ENCODE assay signal across 18 cellular contexts in genomic region chr13:97391201-97391600, GRCh38.
"Had no signal": no experiment of that assay in that cellular context is flagged by ENCODE, and none has a peak within 500 bp of the region (broad histone marks: within the 10 kb centered on the region; RNA-seq: fewer than 3 reads in every experiment).

No MANE protein-coding gene starts in this region.

- H3K27ac ChIP-seq: gastroesophageal sphincter, pancreas had no signal

- H3K4me3 ChIP-seq: gastroesophageal sphincter, mucosa of descending colon, pancreas, tibial nerve had no signal

- H3K9me3 Mint-ChIP-seq: activated naive CD4-positive, alpha-beta T cell treated with anti-CD3 and anti-CD28 coated beads for 36 hours; activated T-helper 2 cell treated with anti-CD3 and anti-CD28 coated beads, Interferon-gamma antibody, Interleukin-2, Interleukin-4, amounts not matched to agents 10 μg/mL and 5 μg/mL and 100 μg/mL, durations not matched to agents 14 hours and 24 hours and 36 hours; brain; central memory CD8-positive, alpha-beta T cell; naive thymus-derived CD4-positive, alpha-beta T cell; stimulated activated naive B cell treated with anti-CD40 and anti-IgM and Interleukin-4, amounts not matched to agents 10 μg/mL and 1 μg/mL and 100 μg/mL, for 72 hours had no signal

- H3K27me3 Mint-ChIP-seq: activated CD8-positive, alpha-beta memory T cell treated with anti-CD3 and anti-CD28 coated beads, Interleukin-2, amount 10 ng/mL, durations not matched to agents 7 days and 5 days; brain; central memory CD8-positive, alpha-beta T cell; naive thymus-derived CD4-positive, alpha-beta T cell; stimulated activated naive B cell treated with anti-CD40 and anti-IgM and Interleukin-4, amounts not matched to agents 10 μg/mL and 1 μg/mL and 100 μg/mL, for 72 hours had no signal

- H3K9me3 ChIP-seq: gastroesophageal sphincter, mucosa of descending colon, pancreas, tibial nerve had no signal

- H3K4me1 Mint-ChIP-seq: brain had no signal

- H3K36me3 ChIP-seq: pancreas had no signal

- DNase-seq: activated CD4-positive, alpha-beta T cell treated with anti-CD3 and anti-CD28 coated beads, Interleukin-2, amount 50 U/mL, for 4 hours; activated CD4-positive, CD25-positive, alpha-beta regulatory T cell treated with anti-CD3 and anti-CD28 coated beads, Interleukin-2, amount 50 U/mL, for 72 hours; activated CD8-positive, alpha-beta memory T cell treated with anti-CD3 and anti-CD28 coated beads, Interleukin-2, amount 10 ng/mL, durations not matched to agents 7 days and 5 days; activated naive CD4-positive, alpha-beta T cell treated with anti-CD3 and anti-CD28 coated beads for 36 hours; activated T-cell treated with anti-CD3 and anti-CD28 coated beads, Interleukin-2, amount 50 U/mL, for 1 hour; effector CD8-positive, alpha-beta T cell; islet precursor cell; mammary epithelial cell; mucosa of descending colon; naive thymus-derived CD4-positive, alpha-beta T cell; pancreas; stimulated activated naive B cell treated with anti-CD40 and anti-IgM and Interleukin-4, amounts not matched to agents 10 μg/mL and 1 μg/mL and 100 μg/mL, for 72 hours; substantia nigra had no signal

- H3K4me3 Mint-ChIP-seq: activated CD8-positive, alpha-beta memory T cell treated with anti-CD3 and anti-CD28 coated beads, Interleukin-2, amount 10 ng/mL, durations not matched to agents 7 days and 5 days; activated naive CD4-positive, alpha-beta T cell treated with anti-CD3 and anti-CD28 coated beads for 36 hours; brain; central memory CD8-positive, alpha-beta T cell; naive thymus-derived CD4-positive, alpha-beta T cell; stimulated activated naive B cell treated with anti-CD40 and anti-IgM and Interleukin-4, amounts not matched to agents 10 μg/mL and 1 μg/mL and 100 μg/mL, for 72 hours had no signal

- ATAC-seq: activated CD8-positive, alpha-beta memory T cell treated with anti-CD3 and anti-CD28 coated beads, Interleukin-2, amount 10 ng/mL, durations not matched to agents 7 days and 5 days; gastroesophageal sphincter; mucosa of descending colon; naive thymus-derived CD4-positive, alpha-beta T cell; stimulated activated naive B cell treated with anti-CD40 and anti-IgM and Interleukin-4, amounts not matched to agents 10 μg/mL and 1 μg/mL and 100 μg/mL, for 72 hours had no signal

- H3K27me3 ChIP-seq: gastroesophageal sphincter, pancreas, tibial nerve had no signal

- H3K27ac Mint-ChIP-seq: activated CD8-positive, alpha-beta memory T cell treated with anti-CD3 and anti-CD28 coated beads, Interleukin-2, amount 10 ng/mL, durations not matched to agents 7 days and 5 days; activated naive CD4-positive, alpha-beta T cell treated with anti-CD3 and anti-CD28 coated beads for 36 hours; activated T-helper 2 cell treated with anti-CD3 and anti-CD28 coated beads, Interferon-gamma antibody, Interleukin-2, Interleukin-4, amounts not matched to agents 10 μg/mL and 5 μg/mL and 100 μg/mL, durations not matched to agents 14 hours and 24 hours and 36 hours; brain; naive thymus-derived CD4-positive, alpha-beta T cell; stimulated activated naive B cell treated with anti-CD40 and anti-IgM and Interleukin-4, amounts not matched to agents 10 μg/mL and 1 μg/mL and 100 μg/mL, for 72 hours had no signal
